In the genomic region with DNA sequence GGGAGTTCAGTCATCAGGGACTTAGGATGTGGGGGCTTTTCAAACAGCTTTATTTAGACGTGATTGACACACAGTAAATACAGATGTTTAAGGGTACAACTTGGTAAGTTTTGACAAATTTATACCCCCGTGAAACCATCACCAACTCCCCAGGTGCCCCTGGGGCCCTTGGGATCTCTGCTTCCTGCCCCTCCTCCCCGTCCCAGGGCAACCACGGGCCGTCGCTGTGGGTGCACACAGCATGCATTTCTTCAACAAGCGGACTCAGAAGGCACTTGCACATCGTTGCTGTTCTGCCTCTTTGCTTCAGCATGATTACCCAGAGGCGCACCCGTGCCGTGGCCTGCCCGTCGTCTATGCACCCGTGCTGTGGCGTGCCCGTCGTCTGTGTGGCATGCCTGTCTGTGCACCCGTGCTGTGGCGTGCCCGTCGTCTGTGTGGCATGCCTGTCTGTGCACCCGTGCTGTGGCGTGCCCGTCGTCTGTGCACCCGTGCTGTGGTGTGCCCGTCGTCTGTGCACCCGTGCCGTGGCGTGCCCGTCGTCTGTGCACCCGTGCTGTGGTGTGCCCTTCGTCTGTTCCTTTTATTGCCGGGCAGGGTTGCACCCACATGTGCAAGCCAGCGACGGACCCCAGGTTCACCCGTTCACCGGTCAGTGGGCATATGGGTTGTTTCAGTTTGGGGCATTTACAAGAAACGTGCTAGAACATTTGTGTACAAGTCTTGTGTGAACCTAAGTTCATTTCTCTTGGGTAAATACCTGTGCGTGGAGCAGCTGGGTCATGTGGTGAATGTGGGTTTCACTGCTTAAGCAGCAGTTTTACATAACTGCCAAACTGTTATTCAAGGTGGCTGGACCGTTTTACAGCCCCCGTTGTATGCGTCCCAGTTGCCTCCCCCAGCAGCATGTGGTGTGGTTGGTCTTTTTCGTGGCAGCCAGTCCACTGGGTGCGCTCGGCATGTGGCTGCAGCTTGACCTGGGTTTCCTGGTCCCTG, we compare ENCODE assay signal across 10 cellular contexts. TPM values are rescaled to one million over a fixed set of nuclear protein-coding genes. Genes with fewer than 3 reads are reported as not detected.
DNase-seq lines count a peak whose midpoint lies in the region; ATAC-seq and TF ChIP-seq lines count a peak whose summit lies in the region.
"Had no signal": no experiment of that assay in that cellular context is flagged by ENCODE, and none has a peak within 500 bp of the region (broad histone marks: within the 10 kb centered on the region; RNA-seq: fewer than 3 reads in every experiment).

No MANE protein-coding gene starts in this region.

- intact Hi-C loops in psoas muscle (cut with DNase I): no loop called here

- peaks cover 20% of the 10 kb centered on the region for H3K36me3 Mint-ChIP-seq in activated T-helper 17 cell treated with anti-CD3 and anti-CD28 coated beads, Interleukin-2, amount 50 U/mL, for 72 hours (ENCODE audit: low read depth)

- no peaks in the 10 kb centered on the region for H3K9me3 Mint-ChIP-seq in activated T-helper 17 cell treated with anti-CD3 and anti-CD28 coated beads, Interleukin-2, amount 50 U/mL, for 72 hours

- H3K27me3 Mint-ChIP-seq in activated T-helper 17 cell treated with anti-CD3 and anti-CD28 coated beads, Interleukin-2, amount 50 U/mL, for 72 hours: no peaks in the 10 kb centered on the region

- ATAC-seq in HG02588 (IDR thresholded peaks at IDR 0.05; ENCODE audit: unreplicated experiment) (peak; percentile 30), psoas muscle (no peak)
- ATAC-seq in activated T-helper 17 cell treated with anti-CD3 and anti-CD28 coated beads, Interleukin-2, amount 50 U/mL, for 72 hours (replicated peaks): no peak

- H3K4me1 Mint-ChIP-seq in activated T-helper 17 cell treated with anti-CD3 and anti-CD28 coated beads, Interleukin-2, amount 50 U/mL, for 72 hours: peaks cover 8% of the 10 kb centered on the region

- no peaks in the 10 kb centered on the region for H3K27me3 ChIP-seq in psoas muscle (ENCODE audit: insufficient read depth in 3 of 3, low read length in 2 of 3)
- H3K27me3 ChIP-seq: SJSA1 had no signal

- H3K4me1 ChIP-seq in psoas muscle: peaks cover 70% of the 10 kb centered on the region

- no peaks in the 10 kb centered on the region for H3K9me3 ChIP-seq in psoas muscle
- H3K9me3 ChIP-seq: SJSA1 had no signal

- peak overlapping the region; percentile 49 for H3K4me3 Mint-ChIP-seq in activated T-helper 17 cell treated with anti-CD3 and anti-CD28 coated beads, Interleukin-2, amount 50 U/mL, for 72 hours

- H3K4me3 ChIP-seq in psoas muscle: no peak overlapping the region
- H3K4me3 ChIP-seq: SJSA1 had no signal

- DNase-seq in GM13976 (ENCODE audit: low spot score) (peak; percentile 74), psoas muscle (peak; percentile 11 to 48), NCI-H187 (lab: John Stamatoyannopoulos, UW) (no peak), NOMO-1 treated with dmso at 0.1 percent for 144 hours (lab: John Stamatoyannopoulos, UW; ENCODE audit: unreplicated experiment) (no peak), kidney tubule cell (ENCODE audit: low spot score) (no peak)
- DNase-seq in activated naive CD4-positive, alpha-beta T cell treated with Interleukin-2 at 50 U/mL for 16 hours: no peak

- TF ChIP-seq CTCF in GM13976 (IDR thresholded peaks at IDR 0.05; ENCODE audit: borderline replicate concordance, control extremely low read depth, extremely low read depth, insufficient read depth, missing control alignments): no peak
- TF ChIP-seq CTCF in psoas muscle (IDR thresholded peaks at IDR 0.05): no peak

- H3K36me3 ChIP-seq in psoas muscle (ENCODE audit: insufficient read depth in 1 of 2, low read depth in 1 of 2): peaks cover 0 to 6% of the 10 kb centered on the region in 2 donors

- H3K27ac Mint-ChIP-seq in activated T-helper 17 cell treated with anti-CD3 and anti-CD28 coated beads, Interleukin-2, amount 50 U/mL, for 72 hours: peak overlapping the region; percentile 28

- no peak overlapping the region for H3K27ac ChIP-seq in psoas muscle
- H3K27ac ChIP-seq: SJSA1 had no signal

- in situ Hi-C loops in GM13976 (cut with MboI; ENCODE audit: low sequenced_read_pairs, unreplicated experiment): no loop called here

- WGBS in psoas muscle, 3 donors: 75 to 77% (median 75%) methylated on average over 39 to 48 of the region's 48 CpGs

RNA-seq across cellular contexts. Expression of a gene that starts 8.3 kb away (rescaled TPM):
- total RNA-seq in activated T-helper 17 cell treated with anti-CD3 and anti-CD28 coated beads, Interleukin-2, amount 50 U/mL, for 72 hours: 100 to 1,000 TPM; 147 to 170 TPM
- total RNA-seq in psoas muscle: 100 to 1,000 TPM in 3 of 4 donors, 10 to 100 TPM in 1; 88.7 to 136 (median 117) TPM
- polyA plus RNA-seq in psoas muscle: 100 to 1,000 TPM in 1 of 3 donors, 10 to 100 TPM in 2; 75.9 to 155 (median 90.1) TPM

RNA-seq across cellular contexts. Expression of a gene that starts 15.1 kb away (rescaled TPM):
- 10 to 100 TPM; 19.7 to 58.7 TPM for total RNA-seq in activated T-helper 17 cell treated with anti-CD3 and anti-CD28 coated beads, Interleukin-2, amount 50 U/mL, for 72 hours
- total RNA-seq in psoas muscle: 10 to 100 TPM; 43.4 to 65.5 (median 51.7) TPM
- polyA plus RNA-seq in psoas muscle: 100 to 1,000 TPM in 2 of 3 donors, 10 to 100 TPM in 1; 76.6 to 114 (median 107) TPM

RNA-seq across cellular contexts. Expression of a gene that starts 58.9 kb away (rescaled TPM):
- total RNA-seq in activated T-helper 17 cell treated with anti-CD3 and anti-CD28 coated beads, Interleukin-2, amount 50 U/mL, for 72 hours: not detected
- total RNA-seq in psoas muscle: not detected
- not detected for polyA plus RNA-seq in psoas muscle
- total RNA-seq: SJSA1 had no signal

RNA-seq across cellular contexts. Expression of a gene that starts 59.4 kb away (rescaled TPM):
- total RNA-seq in activated T-helper 17 cell treated with anti-CD3 and anti-CD28 coated beads, Interleukin-2, amount 50 U/mL, for 72 hours: 1 to 10 TPM; 7.0 to 9.7 TPM
- 1 to 10 TPM; 1.1 to 3.1 (median 1.8) TPM for total RNA-seq in psoas muscle
- under 1 TPM; 0.48 to 0.98 (median 0.52) TPM for polyA plus RNA-seq in psoas muscle
- total RNA-seq: HT1080, SJSA1 had no signal

Comparison
In these comparisons a context has a peak if more than half of its experiments do, and no peak if none do; other contexts are left out.
1. DNase-seq: peak in GM13976 (single experiment) and psoas muscle (2 of 2); none in NCI-H187 (0 of 2), NOMO-1 treated with dmso at 0.1 percent for 144 hours (single experiment), kidney tubule cell (single experiment) and activated naive CD4-positive, alpha-beta T cell treated with Interleukin-2 at 50 U/mL for 16 hours (single experiment).